8 cellular contexts compared by ENCODE assay signal in the genomic region with DNA sequence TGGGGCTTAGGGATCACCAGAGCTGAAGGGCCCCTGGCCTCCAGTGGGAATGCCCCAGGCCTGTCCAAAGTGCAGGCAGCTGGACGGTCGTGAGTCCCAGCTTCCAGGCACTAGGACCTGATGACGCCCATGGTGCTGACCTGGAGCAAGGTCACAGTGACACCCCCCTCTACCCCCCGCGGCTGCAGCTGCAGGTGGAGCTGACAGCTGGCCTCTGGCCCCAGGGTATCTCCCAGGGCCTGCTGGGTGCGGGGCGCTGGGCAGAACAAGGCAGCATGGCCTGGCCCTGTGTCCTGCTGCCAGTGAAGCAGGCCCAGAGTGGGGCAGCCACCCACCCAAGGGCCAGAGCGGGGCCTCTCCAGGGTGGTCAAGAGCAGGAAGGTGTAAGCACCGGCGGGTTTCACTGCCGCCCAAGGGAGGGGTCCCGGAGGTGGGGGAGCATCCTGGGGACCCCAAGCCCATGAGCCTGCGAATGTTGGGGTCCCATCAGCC. TPM values are rescaled to one million over a fixed set of nuclear protein-coding genes. Genes with fewer than 3 reads are reported as not detected.
A peak's percentile ranks its signal among the peaks of the same experiment; 100 is the strongest.
DNase-seq lines count a peak whose midpoint lies in the region; ATAC-seq and TF ChIP-seq lines count a peak whose summit lies in the region.

No MANE protein-coding gene starts in this region.

- no peaks in the 10 kb centered on the region for H3K9me3 Mint-ChIP-seq in dendritic cell treated with granulocyte-macrophage colony-stimulating factor and Interleukin-4, amounts not matched to agents 40 ng/mL and 50 ng/mL, for 4 days

- peak; percentile 6 for DNase-seq in NCI-H2196 treated with DMSO at 0.1 percent for 48 hours (lab: John Stamatoyannopoulos, UW; ENCODE audit: unreplicated experiment)
- peak; percentile 54 for DNase-seq in myocyte (ENCODE audit: low read depth)
- DNase-seq in effector CD8-positive, alpha-beta T cell (lab: John Stamatoyannopoulos, UW), result no peak
- no peak for DNase-seq in NCI-H226

- TF ChIP-seq CTCF in C4-2B (conservative IDR thresholded peaks at IDR 0.05), result no peak

- peaks cover 81% of the 10 kb centered on the region for H3K36me3 Mint-ChIP-seq in dendritic cell treated with granulocyte-macrophage colony-stimulating factor and Interleukin-4, amounts not matched to agents 40 ng/mL and 50 ng/mL, for 4 days (ENCODE audit: low read depth)

- H3K27ac ChIP-seq in C4-2B, result peak overlapping the region; percentile 67

- peaks cover 78% of the 10 kb centered on the region for H3K4me1 Mint-ChIP-seq in dendritic cell treated with granulocyte-macrophage colony-stimulating factor and Interleukin-4, amounts not matched to agents 40 ng/mL and 50 ng/mL, for 4 days (ENCODE audit: low read depth)

- ATAC-seq in GM21786 (IDR thresholded peaks at IDR 0.05; ENCODE audit: unreplicated experiment) (no peak), GM19035 (IDR thresholded peaks at IDR 0.05; ENCODE audit: unreplicated experiment) (no peak)

- H3K27me3 Mint-ChIP-seq in dendritic cell treated with granulocyte-macrophage colony-stimulating factor and Interleukin-4, amounts not matched to agents 40 ng/mL and 50 ng/mL, for 4 days, result no peaks in the 10 kb centered on the region

- peak overlapping the region; percentile 97 for H3K27ac Mint-ChIP-seq in dendritic cell treated with granulocyte-macrophage colony-stimulating factor and Interleukin-4, amounts not matched to agents 40 ng/mL and 50 ng/mL, for 4 days

- intact Hi-C loops in dendritic cell treated with granulocyte-macrophage colony-stimulating factor and Interleukin-4, amounts not matched to agents 40 ng/mL and 50 ng/mL, for 4 days (cut with micrococcal nuclease), result loop anchor here (5.0 to 10.0 kb wide), 2 partner anchors 41 to 77 kb away; no protein-coding TSS in a partner anchor

- peak overlapping the region; percentile 93 for H3K4me3 Mint-ChIP-seq in dendritic cell treated with granulocyte-macrophage colony-stimulating factor and Interleukin-4, amounts not matched to agents 40 ng/mL and 50 ng/mL, for 4 days

RNA-seq across cellular contexts. Expression of a gene that starts 0.6 kb away (rescaled TPM):
- 25.8 and 33.1 TPM in 2 replicates for total RNA-seq in myocyte
- 23.3 TPM for polyA plus RNA-seq in myocyte (2012)

RNA-seq across cellular contexts. Expression of a gene that starts 7.8 kb away (rescaled TPM):
- 154 and 195 TPM in 2 replicates for total RNA-seq in myocyte
- polyA plus RNA-seq in myocyte (2012), result 215 TPM

RNA-seq across cellular contexts. Expression of a gene that starts 28.1 kb away (rescaled TPM):
- 36.6 and 68.4 TPM in 2 replicates for total RNA-seq in myocyte
- polyA plus RNA-seq in myocyte (2012), result 26.8 TPM

RNA-seq across cellular contexts. Expression of a gene that starts 34.4 kb away (rescaled TPM):
- 25.0 and 32.4 TPM in 2 replicates for total RNA-seq in myocyte
- polyA plus RNA-seq in myocyte (2012), result 13.7 TPM

Comparison
In these comparisons a context has a peak if more than half of its experiments do, and no peak if none do; other contexts are left out.
1. DNase-seq: peak in NCI-H2196 treated with DMSO at 0.1 percent for 48 hours (single experiment) and myocyte (single experiment); none in effector CD8-positive, alpha-beta T cell (single experiment) and NCI-H226 (single experiment).